Comparison of ENCODE assay signal across 27 cellular contexts in the genomic region with DNA sequence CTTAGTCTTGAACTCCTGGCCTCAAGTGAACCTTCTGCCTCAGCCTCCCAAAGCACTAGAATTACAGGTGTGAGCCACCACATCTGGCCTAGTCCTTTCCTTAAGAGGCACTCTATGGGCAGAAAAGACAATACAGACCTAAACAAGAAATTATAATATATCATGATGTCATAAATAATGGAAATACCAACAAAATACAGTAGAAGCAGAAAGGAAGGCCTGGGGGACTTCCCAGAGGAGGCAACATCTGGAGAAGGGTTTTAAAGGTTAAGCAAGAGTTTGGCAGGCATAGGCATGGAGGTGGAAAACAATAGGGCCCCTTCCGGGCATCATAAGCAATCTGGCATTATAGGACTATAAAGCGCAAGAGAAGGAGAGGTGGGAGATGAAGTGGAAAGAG. TPM values are rescaled to one million over a fixed set of nuclear protein-coding genes. Genes with fewer than 3 reads are reported as not detected.
DNase-seq lines count a peak whose midpoint lies in the region; ATAC-seq, FAIRE-seq and TF ChIP-seq lines count a peak whose summit lies in the region.
"Had no signal": no experiment of that assay in that cellular context is flagged by ENCODE, and none has a peak within 500 bp of the region (broad histone marks: within the 10 kb centered on the region; RNA-seq: fewer than 3 reads in every experiment).

No MANE protein-coding gene starts in this region.

- FAIRE-seq in HepG2 (lab: Jason Lieb, UNC): no peak
- no peak for FAIRE-seq in K562 (lab: Jason Lieb, UNC)
- FAIRE-seq in HTR-8/SVneo (lab: Jason Lieb, UNC): no peak
- FAIRE-seq: GM12878, GM19239 had no signal

- intact Hi-C loops in HepG2 (cut with micrococcal nuclease; ENCODE audit: unreplicated experiment): no loop called here
- intact Hi-C loops in right lobe of liver (cut with DNase I): no loop called here
- intact Hi-C loops in K562 (cut with micrococcal nuclease): no loop called here

- H3K9ac ChIP-seq in HepG2 (ENCODE audit: insufficient read depth, low read depth, low read length): no peak overlapping the region
- H3K9ac ChIP-seq in K562 (ENCODE audit: insufficient read depth in 1 of 2, low read depth in 2 of 2, low read length in 2 of 2): no peak overlapping the region
- H3K9ac ChIP-seq: BLaER1 had no signal

- H2AFZ ChIP-seq in HepG2 (ENCODE audit: low read length) (no peak overlapping the region), K562 (ENCODE audit: low read depth, low read length) (no peak overlapping the region)

- no peaks in the 10 kb centered on the region for H3K4me1 ChIP-seq in HepG2 (ENCODE audit: insufficient read depth, low read length)
- H3K4me1 ChIP-seq in right lobe of liver: no peaks in the 10 kb centered on the region
- 0 out of 5 replicates have a peak, but pooled peaks cover 0 to 3% of the 10 kb centered on the region in 2 experiments for H3K4me1 ChIP-seq in K562 (replicated peaks in 1 of 2; ENCODE audit: control insufficient read depth in 2 of 2, insufficient read depth in 2 of 2, low read length in 2 of 2)
- H3K4me1 ChIP-seq: BE2C, BLaER1 had no signal

- CTCF ChIA-PET in HepG2 (lab: Yijun Ruan, JAX; ENCODE audit: low intra/inter-chr PET ratio, low total read pairs): no interaction called here
- CTCF ChIA-PET in K562 (lab: Yijun Ruan, JAX; ENCODE audit: low intra/inter-chr PET ratio): no interaction called here

- H3K36me3 Mint-ChIP-seq in stimulated activated effector memory CD8-positive, alpha-beta T cell treated with anti-CD3 and anti-CD28 coated beads, Interleukin-12 subunit alpha, Interleukin-12 subunit beta, amount 100 ng/mL, for 72 hours: no peaks in the 10 kb centered on the region
- H3K36me3 Mint-ChIP-seq: CD14-positive monocyte had no signal

- no peaks in the 10 kb centered on the region for H3K9me1 ChIP-seq in K562 (ENCODE audit: control insufficient read depth, insufficient read depth, low read length)

- BruUV-seq in HepG2 (replicated peaks; lab: Mats Ljungman, UMichigan) (no TSS peak), K562 (replicated peaks; lab: Mats Ljungman, UMichigan) (no TSS peak)

- 76% methylated on average over 2 of the region's 2 CpGs for WGBS in HepG2 (ENCODE audit: low lambda C conversion rate)
- WGBS in right lobe of liver (ENCODE audit: insufficient coverage, low coverage, low lambda C conversion rate, missing lambda C conversion rate): 100% methylated on average over 1 of the region's 2 CpGs
- 73% methylated on average over 2 of the region's 2 CpGs for WGBS in K562 (ENCODE audit: insufficient coverage, low coverage, missing lambda C conversion rate)

- H3K36me3 ChIP-seq in HepG2 (replicated peaks in 1 of 2; ENCODE audit: control insufficient read depth in 1 of 2, insufficient read depth in 2 of 2, low read length in 2 of 2) (no peaks in the 10 kb centered on the region), right lobe of liver (no peaks in the 10 kb centered on the region), K562 (ENCODE audit: control insufficient read depth, insufficient read depth, low read length) (no peaks in the 10 kb centered on the region)
- H3K36me3 ChIP-seq: BE2C, BLaER1 had no signal

- H3K9me3 Mint-ChIP-seq in stimulated activated effector memory CD8-positive, alpha-beta T cell treated with anti-CD3 and anti-CD28 coated beads, Interleukin-12 subunit alpha, Interleukin-12 subunit beta, amount 100 ng/mL, for 72 hours: no peaks in the 10 kb centered on the region
- H3K9me3 Mint-ChIP-seq: CD4-positive, alpha-beta memory T cell; CD8-positive, alpha-beta memory T cell had no signal

- H4K20me1 ChIP-seq in HepG2 (ENCODE audit: insufficient read depth, low read length) (no peaks in the 10 kb centered on the region), K562 (replicated peaks; ENCODE audit: control insufficient read depth, insufficient read depth, low read length) (no peaks in the 10 kb centered on the region)
- H4K20me1 ChIP-seq: BLaER1 had no signal

- H3K27ac ChIP-seq in HepG2 (ENCODE audit: extremely low read length, insufficient read depth, low read length) (no peak overlapping the region), right lobe of liver (no peak overlapping the region), K562 (ENCODE audit: extremely low read depth, low read depth, low read length) (no peak overlapping the region)
- H3K27ac ChIP-seq: 22Rv1, BLaER1 had no signal

- no peaks in the 10 kb centered on the region for H3K79me2 ChIP-seq in HepG2 (ENCODE audit: insufficient read depth, low read length)
- no peaks in the 10 kb centered on the region for H3K79me2 ChIP-seq in K562 (ENCODE audit: control insufficient read depth, insufficient read depth, low read length)

- TF ChIP-seq CTCF in HepG2 (CRISPR knock-in tag; IDR thresholded peaks at IDR 0.05): no peak
- TF ChIP-seq CTCF in right lobe of liver (IDR thresholded peaks at IDR 0.05): no peak
- no peak for TF ChIP-seq CTCF in K562 (IDR thresholded peaks at IDR 0.05 in 2 of 3, conservative IDR thresholded peaks at IDR 0.05 in 1 of 3; ENCODE audit: insufficient read depth in 2 of 3, low read depth in 1 of 3, low read length in 3 of 3)

- H3K9me3 ChIP-seq in HepG2 (ENCODE audit: low read length) (no peaks in the 10 kb centered on the region), right lobe of liver (no peaks in the 10 kb centered on the region), K562 (replicated peaks; ENCODE audit: control insufficient read depth, insufficient read depth, low read depth, low read length) (no peaks in the 10 kb centered on the region)
- H3K9me3 ChIP-seq: BE2C, BLaER1 had no signal

- H3K4me3 ChIP-seq in HepG2 (replicated peaks in 1 of 3; ENCODE audit: insufficient read depth in 1 of 3, low read depth in 2 of 3, low read length in 3 of 3) (no peak overlapping the region), right lobe of liver (no peak overlapping the region), K562 (no peak overlapping the region)
- H3K4me3 ChIP-seq: BLaER1, GM12878 had no signal

- peak overlapping the region; percentile 32 for H3K27ac Mint-ChIP-seq in stimulated activated effector memory CD8-positive, alpha-beta T cell treated with anti-CD3 and anti-CD28 coated beads, Interleukin-12 subunit alpha, Interleukin-12 subunit beta, amount 100 ng/mL, for 72 hours
- H3K27ac Mint-ChIP-seq: CD14-positive monocyte; CD4-positive, CD25-positive, alpha-beta regulatory T cell had no signal

- in situ Hi-C loops in HepG2 (cut with HindIII; ENCODE audit: extremely low pct_ligation_motif_present, low pct_unique_long_range_greater_than_20kb) (no loop called here), K562 (cut with MboI) (no loop called here)

- H3K4me1 Mint-ChIP-seq in stimulated activated effector memory CD8-positive, alpha-beta T cell treated with anti-CD3 and anti-CD28 coated beads, Interleukin-12 subunit alpha, Interleukin-12 subunit beta, amount 100 ng/mL, for 72 hours: no peaks in the 10 kb centered on the region
- H3K4me1 Mint-ChIP-seq: CD14-positive monocyte; CD8-positive, alpha-beta memory T cell had no signal

- H3K4me3 Mint-ChIP-seq in stimulated activated effector memory CD8-positive, alpha-beta T cell treated with anti-CD3 and anti-CD28 coated beads, Interleukin-12 subunit alpha, Interleukin-12 subunit beta, amount 100 ng/mL, for 72 hours: no peak overlapping the region
- H3K4me3 Mint-ChIP-seq: CD14-positive monocyte; CD4-positive, alpha-beta memory T cell; CD4-positive, CD25-positive, alpha-beta regulatory T cell; CD8-positive, alpha-beta memory T cell had no signal

- DNase-seq in NCI-H2029 treated with DMSO at 0.1 percent for 48 hours (lab: John Stamatoyannopoulos, UW): peak; percentile 13
- no peak for DNase-seq in NCI-H2029 (lab: John Stamatoyannopoulos, UW)
- DNase-seq in HepG2 (ENCODE audit: low spot score): no peak
- DNase-seq in right lobe of liver: no peak
- no peak for DNase-seq in K562 (ENCODE audit: extremely low read depth in 1 of 4, low spot score in 3 of 4)
- no peak for DNase-seq in stimulated activated effector memory CD8-positive, alpha-beta T cell treated with anti-CD3 and anti-CD28 coated beads, Interleukin-12 subunit alpha, Interleukin-12 subunit beta, amount 100 ng/mL, for 72 hours (ENCODE audit: low spot score in 2 of 2)
- DNase-seq in dermis blood vessel endothelial cell: no peak
- DNase-seq in HTR-8/SVneo (ENCODE audit: insufficient read length, low spot score): no peak
- DNase-seq: ACHN; BE2C; C1 segment of cervical spinal cord; CD4-positive, alpha-beta memory T cell; CD4-positive, CD25-positive, alpha-beta regulatory T cell; CD8-positive, alpha-beta memory T cell; COR-L47; DMS 273 treated with DMSO at 0.1 percent for 48 hours; DMS153; DMS53; DMS79; DND-41; EL; GDM1 had no signal

- TF ChIP-seq EP300 in HepG2 (IDR thresholded peaks at IDR 0.05; ENCODE audit: low read depth in 2 of 2, low read length in 2 of 2) (no peak), HepG2 (CRISPR knock-in tag; IDR thresholded peaks at IDR 0.05; ENCODE audit: borderline replicate concordance) (no peak), K562 (IDR thresholded peaks at IDR 0.05; ENCODE audit: low read length) (no peak)

- no peak for TF ChIP-seq RAD21 in HepG2 (CRISPR knock-in tag; IDR thresholded peaks at IDR 0.05)
- no peak for TF ChIP-seq RAD21 in K562 (CRISPR knock-in tag; conservative IDR thresholded peaks at IDR 0.05 in 1 of 2, IDR thresholded peaks at IDR 0.05 in 1 of 2)

- no peak overlapping the region for H3K4me2 ChIP-seq in HepG2 (ENCODE audit: low read depth, low read length)
- no peak overlapping the region for H3K4me2 ChIP-seq in K562 (ENCODE audit: insufficient read depth, low read length)
- H3K4me2 ChIP-seq: BLaER1 had no signal

- H3K27me3 ChIP-seq in HepG2 (ENCODE audit: control insufficient read depth in 1 of 2, insufficient read depth in 2 of 2, low read length in 2 of 2) (0 out of 5 replicates have a peak, but pooled peaks cover 0 to 3% of the 10 kb centered on the region in 2 experiments), right lobe of liver (no peaks in the 10 kb centered on the region), K562 (ENCODE audit: control insufficient read depth in 2 of 2, insufficient read depth in 2 of 2, low read length in 2 of 2) (peaks cover 2 to 15% of the 10 kb centered on the region in 2 experiments; a peak in 3 of 5 replicates)
- H3K27me3 ChIP-seq: BE2C, BLaER1 had no signal

- TF ChIP-seq POLR2A in HepG2 (IDR thresholded peaks at IDR 0.05; ENCODE audit: insufficient read depth in 1 of 2, low read depth in 2 of 2, low read length in 2 of 2) (no peak), right lobe of liver (IDR thresholded peaks at IDR 0.05) (no peak), K562 (conservative IDR thresholded peaks at IDR 0.05) (no peak)

- POLR2A ChIA-PET in HepG2 (lab: Yijun Ruan, JAX) (no interaction called here), K562 (lab: Yijun Ruan, JAX) (no interaction called here)

- ATAC-seq in HepG2: no peak
- no peak for ATAC-seq in right lobe of liver
- no peak for ATAC-seq in K562
- ATAC-seq in stimulated activated effector memory CD8-positive, alpha-beta T cell treated with anti-CD3 and anti-CD28 coated beads, Interleukin-12 subunit alpha, Interleukin-12 subunit beta, amount 100 ng/mL, for 72 hours: no peak
- ATAC-seq: GM12878 had no signal

RNA-seq across cellular contexts. Expression of a gene that starts 24.9 kb away (rescaled TPM):
- total RNA-seq in HepG2 (2016; rRNA removed; fragmentation: Illumina TruSeq; extraction: Trizol) (22.9 and 45.8 TPM in 2 replicates), right lobe of liver (10 to 100 TPM; 10.7 to 70.6 (median 23.4) TPM), K562 (2014; rRNA removed) (20.5 and 22.2 TPM in 2 replicates), K562 (2014; rRNA removed; fragmentation: Illumina TruSeq; extraction: Trizol) (38.7 and 44.2 TPM in 2 replicates), K562 (2015; rRNA removed; fragmentation: Illumina TruSeq; extraction: Trizol) (35.6 and 38.0 TPM in 2 replicates), K562 (2021) (29.4 and 30.8 TPM in 2 replicates), dermis blood vessel endothelial cell (73.2 and 94.7 TPM in 2 replicates)
- total RNA-seq in HepG2 (2016; cell fraction: cytosol; rRNA removed; fragmentation: Illumina TruSeq; extraction: Trizol; ENCODE audit: low read depth): 8.3 and 10.6 TPM in 2 replicates
- total RNA-seq in HepG2 (2016; cell fraction: insoluble cytoplasmic fraction; rRNA removed; fragmentation: Illumina TruSeq; extraction: Trizol): 22.8 and 43.0 TPM in 2 replicates
- 30.7 and 34.7 TPM in 2 replicates for total RNA-seq in HepG2 (2016; cell fraction: membrane; rRNA removed; fragmentation: Illumina TruSeq; extraction: Trizol)
- 21.1 and 24.0 TPM in 2 replicates for total RNA-seq in HepG2 (2016; cell fraction: nucleus; rRNA removed; fragmentation: Illumina TruSeq; extraction: Trizol)
- polyA plus RNA-seq in HepG2 (2011; rRNA removed) (23.7 and 31.0 TPM in 2 replicates), K562 (2011; rRNA removed) (29.3 and 40.5 TPM in 2 replicates), K562 (2014; fragmentation: Illumina TruSeq; extraction: Trizol) (27.6 and 31.3 TPM in 2 replicates), K562 (2014; fragmentation: Nextera tagmentation; extraction: Ambion mirVana) (10 to 100 TPM in 1 of 2 experiments, 1 to 10 TPM in 1; 9.3 to 11.9 TPM), K562 (2014; rRNA removed) (15.5 and 19.2 TPM in 2 replicates)
- polyA plus RNA-seq in HepG2 (2011; cell fraction: cytosol; rRNA removed): 13.2 and 21.5 TPM in 2 replicates
- polyA plus RNA-seq in HepG2 (2011; cell fraction: nucleus; rRNA removed): 10.2 and 12.4 TPM in 2 replicates
- polyA plus RNA-seq in HepG2 (2012): 26.8 and 27.3 TPM in 2 replicates
- polyA plus RNA-seq in HepG2 (2016; cell fraction: cytosol; fragmentation: Illumina TruSeq; extraction: Trizol; ENCODE audit: low read depth): 3.4 and 3.6 TPM in 2 replicates
- polyA plus RNA-seq in HepG2 (2016; cell fraction: insoluble cytoplasmic fraction; fragmentation: Illumina TruSeq; extraction: Trizol; ENCODE audit: low read depth): 41.0 and 43.8 TPM in 2 replicates
- 18.5 and 20.3 TPM in 2 replicates for polyA plus RNA-seq in HepG2 (2016; cell fraction: membrane; fragmentation: Illumina TruSeq; extraction: Trizol; ENCODE audit: low read depth)
- 24.4 and 25.6 TPM in 2 replicates for polyA plus RNA-seq in HepG2 (2016; cell fraction: nucleus; fragmentation: Illumina TruSeq; extraction: Trizol; ENCODE audit: insufficient read depth, low read depth)
- 21.9 and 29.7 TPM in 2 replicates for polyA minus RNA-seq in HepG2 (2011; rRNA and poly(A)+ RNA removed; ENCODE audit: low replicate concordance)
- 37.8 and 38.8 TPM in 2 replicates for polyA minus RNA-seq in HepG2 (2011; cell fraction: cytosol; rRNA and poly(A)+ RNA removed)
- 37.3 and 39.9 TPM in 2 replicates for polyA minus RNA-seq in HepG2 (2011; cell fraction: nucleus; rRNA and poly(A)+ RNA removed)
- 12.0 and 26.6 TPM in 2 replicates for total RNA-seq in K562 (2011; cell fraction: chromatin; rRNA removed; ENCODE audit: low replicate concordance)
- 8.8 and 10.1 TPM in 2 replicates for total RNA-seq in K562 (2011; cell fraction: nucleolus; rRNA removed)
- 17.5 and 28.5 TPM in 2 replicates for total RNA-seq in K562 (2011; cell fraction: nucleoplasm; rRNA removed)
- polyA plus RNA-seq in K562 (2011; cell fraction: cytosol; rRNA removed): 9.9 and 17.5 TPM in 2 replicates
- 8.6 and 13.7 TPM in 2 replicates for polyA plus RNA-seq in K562 (2011; cell fraction: nucleus; rRNA removed)
- polyA plus RNA-seq in K562 (2012): 21.4 and 28.1 TPM in 2 replicates
- 67.1 and 72.1 TPM in 2 replicates for polyA minus RNA-seq in K562 (2011; rRNA and poly(A)+ RNA removed)
- 15.6 and 21.8 TPM in 2 replicates for polyA minus RNA-seq in K562 (2011; cell fraction: cytosol; rRNA and poly(A)+ RNA removed)
- polyA minus RNA-seq in K562 (2011; cell fraction: nucleus; rRNA and poly(A)+ RNA removed): 10.1 and 17.4 TPM in 2 replicates

RNA-seq across cellular contexts. Expression of a gene that starts 55.7 kb away (rescaled TPM):
- total RNA-seq in HepG2 (2016; rRNA removed; fragmentation: Illumina TruSeq; extraction: Trizol) (0.44 and 0.66 TPM in 2 replicates), right lobe of liver (10 to 100 TPM in 2 of 6 experiments, 1 to 10 TPM in 4; 1.9 to 12.8 (median 5.7) TPM), K562 (2014; rRNA removed) (0.18 and 0.69 TPM in 2 replicates), K562 (2014; rRNA removed; fragmentation: Illumina TruSeq; extraction: Trizol) (0.54 and 0.55 TPM in 2 replicates), K562 (2015; rRNA removed; fragmentation: Illumina TruSeq; extraction: Trizol) (0.38 and 0.65 TPM in 2 replicates), K562 (2021) (0.60 and 0.73 TPM in 2 replicates), dermis blood vessel endothelial cell (0.19 and 1.2 TPM in 2 replicates)
- 0.62 and 2.1 TPM in 2 replicates for total RNA-seq in HepG2 (2016; cell fraction: cytosol; rRNA removed; fragmentation: Illumina TruSeq; extraction: Trizol; ENCODE audit: low read depth)
- 0.13 and 0.37 TPM in 2 replicates for total RNA-seq in HepG2 (2016; cell fraction: insoluble cytoplasmic fraction; rRNA removed; fragmentation: Illumina TruSeq; extraction: Trizol)
- 1.5 and 2.3 TPM in 2 replicates for total RNA-seq in HepG2 (2016; cell fraction: membrane; rRNA removed; fragmentation: Illumina TruSeq; extraction: Trizol)
- not detected in 2 replicates for total RNA-seq in HepG2 (2016; cell fraction: nucleus; rRNA removed; fragmentation: Illumina TruSeq; extraction: Trizol)
- polyA plus RNA-seq in HepG2 (2011; rRNA removed) (0.43 and 0.74 TPM in 2 replicates), K562 (2011; rRNA removed) (0.55 and 1.4 TPM in 2 replicates), K562 (2014; fragmentation: Illumina TruSeq; extraction: Trizol) (0.55 and 0.74 TPM in 2 replicates), K562 (2014; fragmentation: Nextera tagmentation; extraction: Ambion mirVana) (under 1 TPM; 0.38 to 0.55 TPM), K562 (2014; rRNA removed) (0.49 TPM in 2 replicates)
- polyA plus RNA-seq in HepG2 (2011; cell fraction: cytosol; rRNA removed): 0.22 and 0.24 TPM in 2 replicates
- polyA plus RNA-seq in HepG2 (2011; cell fraction: nucleus; rRNA removed): 0.06 and 0.10 TPM in 2 replicates
- 0.47 and 0.65 TPM in 2 replicates for polyA plus RNA-seq in HepG2 (2012)
- 1.7 and 2.2 TPM in 2 replicates for polyA plus RNA-seq in HepG2 (2016; cell fraction: cytosol; fragmentation: Illumina TruSeq; extraction: Trizol; ENCODE audit: low read depth)
- polyA plus RNA-seq in HepG2 (2016; cell fraction: insoluble cytoplasmic fraction; fragmentation: Illumina TruSeq; extraction: Trizol; ENCODE audit: low read depth): 0.62 and 0.74 TPM in 2 replicates
- polyA plus RNA-seq in HepG2 (2016; cell fraction: membrane; fragmentation: Illumina TruSeq; extraction: Trizol; ENCODE audit: low read depth): 1.2 and 1.8 TPM in 2 replicates
- 0.29 and 0.72 TPM in 2 replicates for polyA plus RNA-seq in HepG2 (2016; cell fraction: nucleus; fragmentation: Illumina TruSeq; extraction: Trizol; ENCODE audit: insufficient read depth, low read depth)
- 0.20 and 0.23 TPM in 2 replicates for polyA minus RNA-seq in HepG2 (2011; rRNA and poly(A)+ RNA removed; ENCODE audit: low replicate concordance)
- polyA minus RNA-seq in HepG2 (2011; cell fraction: cytosol; rRNA and poly(A)+ RNA removed): not detected in 2 replicates
- 0.13 TPM in 1 of 2 replicates, not detected in the other for polyA minus RNA-seq in HepG2 (2011; cell fraction: nucleus; rRNA and poly(A)+ RNA removed)
- 0.39 TPM in 1 of 2 replicates, not detected in the other for total RNA-seq in K562 (2011; cell fraction: chromatin; rRNA removed; ENCODE audit: low replicate concordance)
- total RNA-seq in K562 (2011; cell fraction: nucleolus; rRNA removed): not detected in 2 replicates
- total RNA-seq in K562 (2011; cell fraction: nucleoplasm; rRNA removed): 0.23 and 0.44 TPM in 2 replicates
- 0.40 and 0.81 TPM in 2 replicates for polyA plus RNA-seq in K562 (2011; cell fraction: cytosol; rRNA removed)
- polyA plus RNA-seq in K562 (2011; cell fraction: nucleus; rRNA removed): 0.24 and 0.33 TPM in 2 replicates
- polyA plus RNA-seq in K562 (2012): 0.74 and 1.2 TPM in 2 replicates
- 0.30 and 0.67 TPM in 2 replicates for polyA minus RNA-seq in K562 (2011; rRNA and poly(A)+ RNA removed)
- not detected in 2 replicates for polyA minus RNA-seq in K562 (2011; cell fraction: cytosol; rRNA and poly(A)+ RNA removed)
- polyA minus RNA-seq in K562 (2011; cell fraction: nucleus; rRNA and poly(A)+ RNA removed): 0.56 TPM in 1 of 2 replicates, not detected in the other
- polyA plus RNA-seq: CD14-positive monocyte had no signal
